9 cellular contexts compared by ENCODE assay signal in genomic region chr6:119633461-119633860, GRCh38.
"Had no signal": no experiment of that assay in that cellular context is flagged by ENCODE, and none has a peak within 500 bp of the region (broad histone marks: within the 10 kb centered on the region; RNA-seq: fewer than 3 reads in every experiment).

No MANE protein-coding gene starts in this region.

- ATAC-seq: HCT116 had no signal

- FAIRE-seq: HTR-8/SVneo had no signal

- DNase-seq: GM23248, GOT3, H7, HFFc6, IMR-90, KBM-7 had no signal

- H3K9me3 ChIP-seq: HAP-1 had no signal

- H3K4me3 ChIP-seq: GM23248, HAP-1 had no signal

- H3K36me3 ChIP-seq: HAP-1 had no signal

- H2AFZ ChIP-seq: GM23248 had no signal

- H3K9ac ChIP-seq: GM23248 had no signal

- H3K27ac ChIP-seq: GM23248 had no signal
